In the genomic region with DNA sequence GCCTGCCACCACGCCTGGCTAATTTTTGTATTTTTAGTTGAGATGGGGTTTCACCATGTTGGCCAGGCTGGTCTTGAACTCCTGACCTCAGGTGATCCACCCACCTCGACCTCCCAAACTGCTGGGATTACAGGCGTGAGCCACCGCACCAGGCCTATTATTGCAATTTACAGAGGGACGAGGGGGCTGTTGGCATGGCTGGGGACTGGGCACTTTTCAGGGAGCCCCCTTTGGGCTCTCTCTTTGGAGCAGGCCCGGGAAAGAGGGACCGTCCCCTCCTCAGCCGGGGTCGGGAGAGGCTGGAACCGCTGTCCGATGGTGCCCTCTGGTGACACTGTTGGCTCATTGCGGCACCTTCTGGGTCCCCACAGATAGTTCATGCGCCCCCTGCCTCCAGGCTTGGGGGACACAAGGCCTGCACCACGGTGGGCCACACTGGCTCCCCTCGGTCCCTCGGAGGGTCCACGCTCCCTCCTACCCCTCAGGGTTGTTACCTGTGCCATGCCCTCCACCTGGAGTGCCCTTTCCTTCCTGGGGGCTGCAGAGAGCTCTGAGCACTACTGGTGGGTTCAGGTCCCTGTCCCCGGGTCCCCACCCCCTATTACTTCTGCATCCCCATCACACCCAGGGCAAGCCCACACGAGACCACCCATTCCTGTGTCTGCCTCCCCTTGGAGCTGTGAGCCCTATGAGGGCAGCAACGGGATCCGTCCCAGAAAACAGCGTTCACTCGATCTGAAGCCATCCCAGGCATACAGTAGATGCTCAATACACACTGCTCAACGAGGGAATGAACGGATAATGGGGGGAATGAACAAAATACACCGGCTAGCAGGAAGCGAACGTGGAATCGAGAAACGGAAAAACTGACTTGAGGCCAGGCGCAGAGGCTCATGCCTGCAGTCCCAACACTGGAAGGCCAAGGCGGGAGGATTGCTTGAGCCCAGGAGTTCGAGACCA, we compare ENCODE assay signal across 8 cellular contexts.
DNase-seq lines count a peak whose midpoint lies in the region; ATAC-seq lines count a peak whose summit lies in the region.

No MANE protein-coding gene starts in this region.

- H3K36me3 Mint-ChIP-seq in memory B cell, result no peaks in the 10 kb centered on the region

- peak; percentile 66 to 80 for DNase-seq in NCI-H524 (lab: John Stamatoyannopoulos, UW)
- DNase-seq in NCI-H524 treated with DMSO at 0.1 percent for 48 hours (lab: John Stamatoyannopoulos, UW), result no peak
- DNase-seq in NCI-H2196 (lab: John Stamatoyannopoulos, UW; ENCODE audit: unreplicated experiment), result peak; percentile 66
- DNase-seq in activated CD4-positive, alpha-beta T cell treated with anti-CD3 and anti-CD28 coated beads for 48 hours, result peak; percentile 77
- DNase-seq in dedifferentiated amniotic fluid mesenchymal stem cell (ENCODE audit: extremely low spot score), result peak; percentile 19
- DNase-seq in memory B cell (ENCODE audit: low spot score in 2 of 2), result peak; percentile 66 to 71
- DNase-seq in stimulated activated naive CD4-positive, alpha-beta T cell treated with Interleukin-2 at 50 U/mL for 16 hours (lab: John Stamatoyannopoulos, UW), result peak; percentile 49

- no peaks in the 10 kb centered on the region for H3K4me1 Mint-ChIP-seq in memory B cell

- ATAC-seq in memory B cell (ENCODE audit: low read depth) (peak; percentile 90), GM21390 (IDR thresholded peaks at IDR 0.05; ENCODE audit: unreplicated experiment) (no peak)

- no peaks in the 10 kb centered on the region for H3K9me3 Mint-ChIP-seq in memory B cell

- H3K27ac Mint-ChIP-seq in memory B cell, result no peak overlapping the region

- H3K27me3 Mint-ChIP-seq in memory B cell, result no peaks in the 10 kb centered on the region

- H3K4me3 Mint-ChIP-seq in memory B cell, result peak overlapping the region; percentile 21
